11 cellular contexts compared by ENCODE assay signal in the genomic region with DNA sequence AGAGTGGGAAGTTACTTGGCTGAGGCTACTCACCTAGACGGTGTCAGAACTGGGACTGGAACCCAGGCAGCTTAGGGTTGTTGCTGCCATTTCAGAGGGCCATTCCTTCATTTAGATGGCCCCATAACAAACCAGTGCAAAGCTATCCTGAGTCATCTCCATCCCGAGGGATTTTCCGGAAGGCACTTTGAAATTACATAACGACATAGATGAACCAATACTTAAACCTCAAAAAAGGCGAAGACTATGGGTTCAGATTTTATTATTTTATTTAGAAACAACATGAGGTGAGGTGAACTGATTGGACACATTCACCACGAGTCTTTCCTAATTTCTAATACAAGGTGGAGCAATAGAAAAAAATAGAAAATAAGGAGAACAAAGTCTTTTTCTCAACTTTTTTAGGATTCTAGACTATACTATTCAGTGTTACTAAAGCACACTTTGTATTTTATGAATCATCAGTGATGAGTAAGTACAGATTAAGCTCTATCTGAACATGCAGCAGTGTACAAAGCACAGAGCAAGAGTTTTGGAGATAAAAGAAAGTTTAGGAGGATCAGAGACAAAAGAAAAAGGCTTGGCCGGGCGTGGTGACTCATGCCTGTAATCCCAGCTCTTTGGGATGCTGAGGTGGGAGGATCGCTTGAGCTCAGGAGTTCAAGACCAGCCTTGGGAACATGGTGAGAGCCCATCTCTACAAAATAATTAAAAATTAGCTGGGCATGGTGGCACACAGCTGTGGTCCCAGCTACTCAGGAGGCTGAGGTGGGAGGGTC.
DNase-seq lines count a peak whose midpoint lies in the region; ATAC-seq and TF ChIP-seq lines count a peak whose summit lies in the region.
"Had no signal": no experiment of that assay in that cellular context is flagged by ENCODE, and none has a peak within 500 bp of the region (broad histone marks: within the 10 kb centered on the region; RNA-seq: fewer than 3 reads in every experiment).

No MANE protein-coding gene starts in this region.

- H3K4me1 Mint-ChIP-seq in activated CD8-positive, alpha-beta memory T cell treated with anti-CD3 and anti-CD28 coated beads, Interleukin-2, amount 10 ng/mL, durations not matched to agents 7 days and 5 days = no peaks in the 10 kb centered on the region

- ATAC-seq in GM19324 (IDR thresholded peaks at IDR 0.05; ENCODE audit: low FRiP score, unreplicated experiment) = no peak
- no peak for ATAC-seq in activated CD8-positive, alpha-beta memory T cell treated with anti-CD3 and anti-CD28 coated beads, Interleukin-2, amount 10 ng/mL, durations not matched to agents 7 days and 5 days

- no peak overlapping the region for H3K9ac ChIP-seq in SK-N-MC (ENCODE audit: insufficient read length)

- DNase-seq in HAP-1 (ENCODE audit: low spot score in 2 of 2) (peak; percentile 37 to 46), SK-N-MC (ENCODE audit: low read depth, low spot score) (no peak), fibroblast of gingiva (ENCODE audit: low read depth) (peak; percentile 56), sigmoid colon (no peak), superior temporal gyrus (ENCODE audit: extremely low spot score) (no peak), NCI-H128 (lab: John Stamatoyannopoulos, UW; ENCODE audit: unreplicated experiment) (no peak)
- no peak for DNase-seq in activated CD8-positive, alpha-beta memory T cell treated with anti-CD3 and anti-CD28 coated beads, Interleukin-2, amount 10 ng/mL, durations not matched to agents 7 days and 5 days
- DNase-seq: islet precursor cell, psoas muscle had no signal

- H3K27ac ChIP-seq in SK-N-MC (0 out of 2 replicates have a peak overlapping the region, but pooled peaks have one; percentile 42), sigmoid colon (peak overlapping the region in 3 of 4 donors; percentile 36 to 83 (median 63))
- H3K27ac ChIP-seq: psoas muscle had no signal

- H3K4me3 ChIP-seq in HAP-1 (no peak overlapping the region), SK-N-MC (no peak overlapping the region), sigmoid colon (no peak overlapping the region)
- H3K4me3 ChIP-seq: psoas muscle had no signal

- no peaks in the 10 kb centered on the region for H3K27me3 Mint-ChIP-seq in activated CD8-positive, alpha-beta memory T cell treated with anti-CD3 and anti-CD28 coated beads, Interleukin-2, amount 10 ng/mL, durations not matched to agents 7 days and 5 days
- H3K27me3 Mint-ChIP-seq: IgD-negative memory B cell had no signal

- H3K36me3 ChIP-seq in HAP-1 (replicated peaks) (no peaks in the 10 kb centered on the region), SK-N-MC (ENCODE audit: insufficient read depth, low read length) (no peaks in the 10 kb centered on the region), sigmoid colon (peaks cover 0 to 25% (median 4%) of the 10 kb centered on the region in 4 donors)

- intact Hi-C loops in sigmoid colon (cut with DNase I) = no loop called here

- TF ChIP-seq POLR2A in sigmoid colon (IDR thresholded peaks at IDR 0.05) = no peak

- H3K9me3 ChIP-seq in HAP-1 (no peaks in the 10 kb centered on the region), SK-N-MC (ENCODE audit: low read depth, low read length) (no peaks in the 10 kb centered on the region), sigmoid colon (no peaks in the 10 kb centered on the region)
- H3K9me3 ChIP-seq: psoas muscle had no signal

- no peaks in the 10 kb centered on the region for H3K27me3 ChIP-seq in HAP-1 (ENCODE audit: low read depth)
- H3K27me3 ChIP-seq in sigmoid colon = no peaks in the 10 kb centered on the region

- peaks cover 3% of the 10 kb centered on the region for H3K36me3 Mint-ChIP-seq in activated CD8-positive, alpha-beta memory T cell treated with anti-CD3 and anti-CD28 coated beads, Interleukin-2, amount 10 ng/mL, durations not matched to agents 7 days and 5 days
- H3K36me3 Mint-ChIP-seq: IgD-negative memory B cell had no signal

- 90 to 92% methylated on average over 9 of the region's 9 CpGs for WGBS in sigmoid colon, 2 donors

- H3K4me1 ChIP-seq in HAP-1 (peaks cover 20% of the 10 kb centered on the region), sigmoid colon (peaks cover 0 to 95% (median 73%) of the 10 kb centered on the region in 4 donors)

- TF ChIP-seq CTCF in sigmoid colon (IDR thresholded peaks at IDR 0.05) = no peak

- CTCF ChIA-PET in activated CD8-positive, alpha-beta memory T cell treated with anti-CD3 and anti-CD28 coated beads, Interleukin-2, amount 10 ng/mL, durations not matched to agents 7 days and 5 days (lab: Charles Lee) = interaction anchor here (0.5 kb wide), 1 partner anchor 67 kb away, joined by 3 read pairs; no protein-coding TSS in a partner anchor

- in situ Hi-C loops in HAP-1 (cut with MboI; ENCODE audit: low sequenced_read_pairs) = no loop called here

- no peak overlapping the region for H3K27ac Mint-ChIP-seq in activated CD8-positive, alpha-beta memory T cell treated with anti-CD3 and anti-CD28 coated beads, Interleukin-2, amount 10 ng/mL, durations not matched to agents 7 days and 5 days
- H3K27ac Mint-ChIP-seq: IgD-negative memory B cell had no signal

- no peak overlapping the region for H3K4me3 Mint-ChIP-seq in activated CD8-positive, alpha-beta memory T cell treated with anti-CD3 and anti-CD28 coated beads, Interleukin-2, amount 10 ng/mL, durations not matched to agents 7 days and 5 days
- H3K4me3 Mint-ChIP-seq: IgD-negative memory B cell had no signal

- peaks cover 6% of the 10 kb centered on the region for H3K9me3 Mint-ChIP-seq in activated CD8-positive, alpha-beta memory T cell treated with anti-CD3 and anti-CD28 coated beads, Interleukin-2, amount 10 ng/mL, durations not matched to agents 7 days and 5 days (ENCODE audit: low read depth)

- TF ChIP-seq EP300 in sigmoid colon (IDR thresholded peaks at IDR 0.05) = no peak

Comparison
In these comparisons a context has a peak if more than half of its experiments do, and no peak if none do; other contexts are left out.
1. DNase-seq: peak in HAP-1 (2 of 2) and fibroblast of gingiva (single experiment); none in SK-N-MC (single experiment), sigmoid colon (single experiment), superior temporal gyrus (single experiment), NCI-H128 (single experiment) and activated CD8-positive, alpha-beta memory T cell treated with anti-CD3 and anti-CD28 coated beads, Interleukin-2, amount 10 ng/mL, durations not matched to agents 7 days and 5 days (single experiment).